In the genomic region with DNA sequence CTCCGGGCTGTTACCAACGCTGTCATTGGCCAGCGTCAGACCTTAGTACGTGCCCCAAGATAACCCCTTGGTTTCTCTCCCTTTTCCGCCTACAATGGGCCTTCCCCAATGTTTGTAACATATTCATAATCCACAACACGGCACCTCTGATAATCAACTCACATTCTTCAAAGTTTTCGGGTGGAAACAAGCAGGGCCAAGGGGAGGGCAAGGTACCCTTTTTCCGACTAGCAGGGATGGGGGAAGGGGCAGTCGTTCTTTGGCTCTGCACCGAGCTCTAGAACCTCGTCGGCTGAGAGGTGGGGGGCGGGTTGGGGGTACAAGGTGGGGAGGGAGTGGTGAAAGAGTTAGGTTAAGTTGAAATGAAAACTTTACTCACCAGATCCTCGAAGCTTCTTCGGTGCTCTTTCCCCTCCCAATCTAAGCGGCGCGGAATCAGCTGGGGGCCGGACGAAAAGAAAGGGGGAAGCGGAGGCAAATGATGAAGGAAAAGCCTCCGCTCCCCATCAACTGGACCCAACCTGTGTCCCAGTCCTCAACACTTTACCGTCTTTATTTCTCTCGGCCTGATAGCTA, we compare ENCODE assay signal across 1 cellular context.
TF ChIP-seq lines count a peak whose summit lies in the region.

No MANE protein-coding gene starts in this region.

TF ChIP-seq in HepG2, 621 proteins besides CTCF, POLR2A, EP300 and RAD21 (continued from another document and continues in another):
- TF ChIP-seq, protein P1, sequence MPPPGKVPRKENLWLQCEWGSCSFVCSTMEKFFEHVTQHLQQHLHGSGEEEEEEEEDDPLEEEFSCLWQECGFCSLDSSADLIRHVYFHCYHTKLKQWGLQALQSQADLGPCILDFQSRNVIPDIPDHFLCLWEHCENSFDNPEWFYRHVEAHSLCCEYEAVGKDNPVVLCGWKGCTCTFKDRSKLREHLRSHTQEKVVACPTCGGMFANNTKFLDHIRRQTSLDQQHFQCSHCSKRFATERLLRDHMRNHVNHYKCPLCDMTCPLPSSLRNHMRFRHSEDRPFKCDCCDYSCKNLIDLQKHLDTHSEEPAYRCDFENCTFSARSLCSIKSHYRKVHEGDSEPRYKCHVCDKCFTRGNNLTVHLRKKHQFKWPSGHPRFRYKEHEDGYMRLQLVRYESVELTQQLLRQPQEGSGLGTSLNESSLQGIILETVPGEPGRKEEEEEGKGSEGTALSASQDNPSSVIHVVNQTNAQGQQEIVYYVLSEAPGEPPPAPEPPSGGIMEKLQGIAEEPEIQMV (CRISPR knock-in tag; IDR thresholded peaks at IDR 0.05; ENCODE audit: low read depth), result no peak
- TF ChIP-seq FLYWCH1 (CRISPR knock-in tag; IDR thresholded peaks at IDR 0.05) (no peak), ZNF276 (CRISPR knock-in tag; IDR thresholded peaks at IDR 0.05; ENCODE audit: low read depth) (no peak), CREB1 (IDR thresholded peaks at IDR 0.05) (no peak), CREB1 (CRISPR knock-in tag; IDR thresholded peaks at IDR 0.05) (peak; percentile 46; the same call in 1 of the 2 replicates), KIAA2018 (CRISPR knock-in tag; IDR thresholded peaks at IDR 0.05; ENCODE audit: borderline replicate concordance) (no peak), ZNF557 (CRISPR knock-in tag; IDR thresholded peaks at IDR 0.05) (no peak), NFYC (CRISPR knock-in tag; IDR thresholded peaks at IDR 0.05) (peak; percentile 83), ASH2L (IDR thresholded peaks at IDR 0.05; ENCODE audit: insufficient read length, low read depth, low read length) (peak; percentile 48), RXRA (CRISPR knock-in tag; IDR thresholded peaks at IDR 0.05) (peak; percentile 19; the same call in 1 of the 2 replicates), KMT2B (CRISPR knock-in tag; IDR thresholded peaks at IDR 0.05) (peak; percentile 67; the same call in 1 of the 2 replicates), ZNF138 (CRISPR knock-in tag; IDR thresholded peaks at IDR 0.05; ENCODE audit: low read depth) (no peak), POLR2AphosphoS5 (IDR thresholded peaks at IDR 0.05; ENCODE audit: low read depth, low read length) (peak; percentile 48), ZNF639 (CRISPR knock-in tag; conservative IDR thresholded peaks at IDR 0.05) (no peak), ZNF354B (CRISPR knock-in tag; IDR thresholded peaks at IDR 0.05) (no peak), ZNF652 (CRISPR knock-in tag; IDR thresholded peaks at IDR 0.05; ENCODE audit: borderline replicate concordance, low read depth) (peak; percentile 39; the same call in 1 of the 2 replicates), CENPT (CRISPR knock-in tag; IDR thresholded peaks at IDR 0.05; ENCODE audit: low read depth) (no peak), ZNF329 (CRISPR knock-in tag; IDR thresholded peaks at IDR 0.05; ENCODE audit: low read depth) (no peak), HBP1 (CRISPR knock-in tag; IDR thresholded peaks at IDR 0.05; ENCODE audit: low read depth) (no peak)
- TF ChIP-seq, protein P2, sequence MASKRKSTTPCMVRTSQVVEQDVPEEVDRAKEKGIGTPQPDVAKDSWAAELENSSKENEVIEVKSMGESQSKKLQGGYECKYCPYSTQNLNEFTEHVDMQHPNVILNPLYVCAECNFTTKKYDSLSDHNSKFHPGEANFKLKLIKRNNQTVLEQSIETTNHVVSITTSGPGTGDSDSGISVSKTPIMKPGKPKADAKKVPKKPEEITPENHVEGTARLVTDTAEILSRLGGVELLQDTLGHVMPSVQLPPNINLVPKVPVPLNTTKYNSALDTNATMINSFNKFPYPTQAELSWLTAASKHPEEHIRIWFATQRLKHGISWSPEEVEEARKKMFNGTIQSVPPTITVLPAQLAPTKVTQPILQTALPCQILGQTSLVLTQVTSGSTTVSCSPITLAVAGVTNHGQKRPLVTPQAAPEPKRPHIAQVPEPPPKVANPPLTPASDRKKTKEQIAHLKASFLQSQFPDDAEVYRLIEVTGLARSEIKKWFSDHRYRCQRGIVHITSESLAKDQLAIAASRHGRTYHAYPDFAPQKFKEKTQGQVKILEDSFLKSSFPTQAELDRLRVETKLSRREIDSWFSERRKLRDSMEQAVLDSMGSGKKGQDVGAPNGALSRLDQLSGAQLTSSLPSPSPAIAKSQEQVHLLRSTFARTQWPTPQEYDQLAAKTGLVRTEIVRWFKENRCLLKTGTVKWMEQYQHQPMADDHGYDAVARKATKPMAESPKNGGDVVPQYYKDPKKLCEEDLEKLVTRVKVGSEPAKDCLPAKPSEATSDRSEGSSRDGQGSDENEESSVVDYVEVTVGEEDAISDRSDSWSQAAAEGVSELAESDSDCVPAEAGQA (IDR thresholded peaks at IDR 0.05; ENCODE audit: low read depth), result no peak
- TF ChIP-seq, protein P2 (CRISPR knock-in tag; IDR thresholded peaks at IDR 0.05; ENCODE audit: borderline replicate concordance), result no peak
- TF ChIP-seq, protein P3, sequence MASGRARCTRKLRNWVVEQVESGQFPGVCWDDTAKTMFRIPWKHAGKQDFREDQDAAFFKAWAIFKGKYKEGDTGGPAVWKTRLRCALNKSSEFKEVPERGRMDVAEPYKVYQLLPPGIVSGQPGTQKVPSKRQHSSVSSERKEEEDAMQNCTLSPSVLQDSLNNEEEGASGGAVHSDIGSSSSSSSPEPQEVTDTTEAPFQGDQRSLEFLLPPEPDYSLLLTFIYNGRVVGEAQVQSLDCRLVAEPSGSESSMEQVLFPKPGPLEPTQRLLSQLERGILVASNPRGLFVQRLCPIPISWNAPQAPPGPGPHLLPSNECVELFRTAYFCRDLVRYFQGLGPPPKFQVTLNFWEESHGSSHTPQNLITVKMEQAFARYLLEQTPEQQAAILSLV (CRISPR knock-in tag; IDR thresholded peaks at IDR 0.05; ENCODE audit: borderline replicate concordance), result no peak
